In genomic region chr3:9946112-9947024, GRCh38 we compare ENCODE assay signal across 8 cellular contexts.
DNase-seq lines count a peak whose midpoint lies in the region; ATAC-seq and TF ChIP-seq lines count a peak whose summit lies in the region.

No MANE protein-coding gene starts in this region.

- ATAC-seq in GM21423 (IDR thresholded peaks at IDR 0.05; ENCODE audit: unreplicated experiment) (peak; percentile 38), GM19351 (IDR thresholded peaks at IDR 0.05; ENCODE audit: unreplicated experiment) (no peak)

- H3K27ac ChIP-seq in 22Rv1 = peak overlapping the region; percentile 84
- H3K27ac ChIP-seq in coronary artery = peak overlapping the region; percentile 82 to 89
- H3K27ac ChIP-seq in layer of hippocampus (ENCODE audit: low read depth, low read length) = peak overlapping the region; percentile 81

- DNase-seq in NCI-H2107 (lab: John Stamatoyannopoulos, UW) (peak; percentile 36), coronary artery (ENCODE audit: low spot score) (peak; percentile 92)
- DNase-seq in activated CD4-positive, alpha-beta T cell treated with anti-CD3 and anti-CD28 coated beads, Interleukin-2, amount 50 U/mL, for 1 hour = peak; percentile 80
- peak; percentile 85 for DNase-seq in stimulated activated CD4-positive, alpha-beta T cell treated with anti-CD3 and anti-CD28 coated beads, Interleukin-15, amount 100 ng/mL, for 24 hours

- peak overlapping the region; percentile 82 for H3K4me3 ChIP-seq in coronary artery

- no peaks in the 10 kb centered on the region for H3K27me3 ChIP-seq in layer of hippocampus (ENCODE audit: control insufficient read depth, insufficient read depth, low read length)

- TF ChIP-seq CTCF in 22Rv1 (IDR thresholded peaks at IDR 0.05) (peak; percentile 91), coronary artery (IDR thresholded peaks at IDR 0.05) (peak; percentile 49)

Comparison
In these comparisons a context has a peak if more than half of its experiments do, and no peak if none do; other contexts are left out.
1. DNase-seq: peak in every context shown above with its lines; median percentile 92 in coronary artery; 85 in stimulated activated CD4-positive, alpha-beta T cell treated with anti-CD3 and anti-CD28 coated beads, Interleukin-15, amount 100 ng/mL, for 24 hours; 80 in activated CD4-positive, alpha-beta T cell treated with anti-CD3 and anti-CD28 coated beads, Interleukin-2, amount 50 U/mL, for 1 hour; 36 in NCI-H2107.